In the genomic region with DNA sequence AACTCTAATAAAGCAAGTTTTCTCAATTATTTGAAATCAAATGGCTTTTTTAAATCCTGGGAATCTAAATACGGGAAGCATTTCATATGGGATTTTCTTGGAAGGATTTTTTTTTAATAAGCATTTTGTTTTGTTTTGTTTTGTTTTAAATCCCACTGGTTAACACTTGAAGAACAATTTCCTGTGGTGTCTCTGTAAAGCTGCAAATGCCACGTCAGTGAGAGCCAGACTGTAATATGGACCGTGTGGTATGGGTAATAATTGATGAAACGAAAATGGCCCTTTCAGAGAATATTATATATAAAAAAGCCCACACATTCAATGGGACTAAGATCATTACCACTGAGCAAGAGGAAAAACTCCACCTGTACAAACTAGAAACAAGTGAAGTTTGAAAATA, we compare ENCODE assay signal across 1 cellular context.
TF ChIP-seq lines count a peak whose summit lies in the region.

No MANE protein-coding gene starts in this region.

TF ChIP-seq in H1, 55 proteins besides CTCF, POLR2A, EP300 and RAD21:
- TF ChIP-seq, protein P1, sequence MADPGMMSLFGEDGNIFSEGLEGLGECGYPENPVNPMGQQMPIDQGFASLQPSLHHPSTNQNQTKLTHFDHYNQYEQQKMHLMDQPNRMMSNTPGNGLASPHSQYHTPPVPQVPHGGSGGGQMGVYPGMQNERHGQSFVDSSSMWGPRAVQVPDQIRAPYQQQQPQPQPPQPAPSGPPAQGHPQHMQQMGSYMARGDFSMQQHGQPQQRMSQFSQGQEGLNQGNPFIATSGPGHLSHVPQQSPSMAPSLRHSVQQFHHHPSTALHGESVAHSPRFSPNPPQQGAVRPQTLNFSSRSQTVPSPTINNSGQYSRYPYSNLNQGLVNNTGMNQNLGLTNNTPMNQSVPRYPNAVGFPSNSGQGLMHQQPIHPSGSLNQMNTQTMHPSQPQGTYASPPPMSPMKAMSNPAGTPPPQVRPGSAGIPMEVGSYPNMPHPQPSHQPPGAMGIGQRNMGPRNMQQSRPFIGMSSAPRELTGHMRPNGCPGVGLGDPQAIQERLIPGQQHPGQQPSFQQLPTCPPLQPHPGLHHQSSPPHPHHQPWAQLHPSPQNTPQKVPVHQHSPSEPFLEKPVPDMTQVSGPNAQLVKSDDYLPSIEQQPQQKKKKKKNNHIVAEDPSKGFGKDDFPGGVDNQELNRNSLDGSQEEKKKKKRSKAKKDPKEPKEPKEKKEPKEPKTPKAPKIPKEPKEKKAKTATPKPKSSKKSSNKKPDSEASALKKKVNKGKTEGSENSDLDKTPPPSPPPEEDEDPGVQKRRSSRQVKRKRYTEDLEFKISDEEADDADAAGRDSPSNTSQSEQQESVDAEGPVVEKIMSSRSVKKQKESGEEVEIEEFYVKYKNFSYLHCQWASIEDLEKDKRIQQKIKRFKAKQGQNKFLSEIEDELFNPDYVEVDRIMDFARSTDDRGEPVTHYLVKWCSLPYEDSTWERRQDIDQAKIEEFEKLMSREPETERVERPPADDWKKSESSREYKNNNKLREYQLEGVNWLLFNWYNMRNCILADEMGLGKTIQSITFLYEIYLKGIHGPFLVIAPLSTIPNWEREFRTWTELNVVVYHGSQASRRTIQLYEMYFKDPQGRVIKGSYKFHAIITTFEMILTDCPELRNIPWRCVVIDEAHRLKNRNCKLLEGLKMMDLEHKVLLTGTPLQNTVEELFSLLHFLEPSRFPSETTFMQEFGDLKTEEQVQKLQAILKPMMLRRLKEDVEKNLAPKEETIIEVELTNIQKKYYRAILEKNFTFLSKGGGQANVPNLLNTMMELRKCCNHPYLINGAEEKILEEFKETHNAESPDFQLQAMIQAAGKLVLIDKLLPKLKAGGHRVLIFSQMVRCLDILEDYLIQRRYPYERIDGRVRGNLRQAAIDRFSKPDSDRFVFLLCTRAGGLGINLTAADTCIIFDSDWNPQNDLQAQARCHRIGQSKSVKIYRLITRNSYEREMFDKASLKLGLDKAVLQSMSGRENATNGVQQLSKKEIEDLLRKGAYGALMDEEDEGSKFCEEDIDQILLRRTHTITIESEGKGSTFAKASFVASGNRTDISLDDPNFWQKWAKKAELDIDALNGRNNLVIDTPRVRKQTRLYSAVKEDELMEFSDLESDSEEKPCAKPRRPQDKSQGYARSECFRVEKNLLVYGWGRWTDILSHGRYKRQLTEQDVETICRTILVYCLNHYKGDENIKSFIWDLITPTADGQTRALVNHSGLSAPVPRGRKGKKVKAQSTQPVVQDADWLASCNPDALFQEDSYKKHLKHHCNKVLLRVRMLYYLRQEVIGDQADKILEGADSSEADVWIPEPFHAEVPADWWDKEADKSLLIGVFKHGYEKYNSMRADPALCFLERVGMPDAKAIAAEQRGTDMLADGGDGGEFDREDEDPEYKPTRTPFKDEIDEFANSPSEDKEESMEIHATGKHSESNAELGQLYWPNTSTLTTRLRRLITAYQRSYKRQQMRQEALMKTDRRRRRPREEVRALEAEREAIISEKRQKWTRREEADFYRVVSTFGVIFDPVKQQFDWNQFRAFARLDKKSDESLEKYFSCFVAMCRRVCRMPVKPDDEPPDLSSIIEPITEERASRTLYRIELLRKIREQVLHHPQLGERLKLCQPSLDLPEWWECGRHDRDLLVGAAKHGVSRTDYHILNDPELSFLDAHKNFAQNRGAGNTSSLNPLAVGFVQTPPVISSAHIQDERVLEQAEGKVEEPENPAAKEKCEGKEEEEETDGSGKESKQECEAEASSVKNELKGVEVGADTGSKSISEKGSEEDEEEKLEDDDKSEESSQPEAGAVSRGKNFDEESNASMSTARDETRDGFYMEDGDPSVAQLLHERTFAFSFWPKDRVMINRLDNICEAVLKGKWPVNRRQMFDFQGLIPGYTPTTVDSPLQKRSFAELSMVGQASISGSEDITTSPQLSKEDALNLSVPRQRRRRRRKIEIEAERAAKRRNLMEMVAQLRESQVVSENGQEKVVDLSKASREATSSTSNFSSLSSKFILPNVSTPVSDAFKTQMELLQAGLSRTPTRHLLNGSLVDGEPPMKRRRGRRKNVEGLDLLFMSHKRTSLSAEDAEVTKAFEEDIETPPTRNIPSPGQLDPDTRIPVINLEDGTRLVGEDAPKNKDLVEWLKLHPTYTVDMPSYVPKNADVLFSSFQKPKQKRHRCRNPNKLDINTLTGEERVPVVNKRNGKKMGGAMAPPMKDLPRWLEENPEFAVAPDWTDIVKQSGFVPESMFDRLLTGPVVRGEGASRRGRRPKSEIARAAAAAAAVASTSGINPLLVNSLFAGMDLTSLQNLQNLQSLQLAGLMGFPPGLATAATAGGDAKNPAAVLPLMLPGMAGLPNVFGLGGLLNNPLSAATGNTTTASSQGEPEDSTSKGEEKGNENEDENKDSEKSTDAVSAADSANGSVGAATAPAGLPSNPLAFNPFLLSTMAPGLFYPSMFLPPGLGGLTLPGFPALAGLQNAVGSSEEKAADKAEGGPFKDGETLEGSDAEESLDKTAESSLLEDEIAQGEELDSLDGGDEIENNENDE (IDR thresholded peaks at IDR 0.05; ENCODE audit: insufficient replicate concordance, low read length), result no peak
- no peak for TF ChIP-seq KDM5A (IDR thresholded peaks at IDR 0.05; ENCODE audit: low read length)
- TF ChIP-seq MAFK (IDR thresholded peaks at IDR 0.05; ENCODE audit: low read depth, low read length), result no peak
- TF ChIP-seq BACH1 (IDR thresholded peaks at IDR 0.05; ENCODE audit: low read length), result no peak
- TF ChIP-seq TAF1 (IDR thresholded peaks at IDR 0.05; ENCODE audit: low read depth, low read length), result no peak
- no peak for TF ChIP-seq RBBP5 (IDR thresholded peaks at IDR 0.05; ENCODE audit: borderline replicate concordance, low read depth, low read length)
- TF ChIP-seq, protein P2, sequence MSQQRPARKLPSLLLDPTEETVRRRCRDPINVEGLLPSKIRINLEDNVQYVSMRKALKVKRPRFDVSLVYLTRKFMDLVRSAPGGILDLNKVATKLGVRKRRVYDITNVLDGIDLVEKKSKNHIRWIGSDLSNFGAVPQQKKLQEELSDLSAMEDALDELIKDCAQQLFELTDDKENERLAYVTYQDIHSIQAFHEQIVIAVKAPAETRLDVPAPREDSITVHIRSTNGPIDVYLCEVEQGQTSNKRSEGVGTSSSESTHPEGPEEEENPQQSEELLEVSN (IDR thresholded peaks at IDR 0.05), result no peak
- no peak for TF ChIP-seq SUZ12 (IDR thresholded peaks at IDR 0.05; ENCODE audit: low read length)
- TF ChIP-seq CBX5 (IDR thresholded peaks at IDR 0.05; ENCODE audit: low read depth, low read length), result no peak
- no peak for TF ChIP-seq CEBPB (IDR thresholded peaks at IDR 0.05; ENCODE audit: low read depth, low read length)
- TF ChIP-seq JUN (IDR thresholded peaks at IDR 0.05; ENCODE audit: low read depth, low read length), result no peak
- no peak for TF ChIP-seq TEAD4 (IDR thresholded peaks at IDR 0.05; ENCODE audit: low read depth, low read length)
- TF ChIP-seq YY1 (IDR thresholded peaks at IDR 0.05; ENCODE audit: low read depth, low read length), result no peak
- no peak for TF ChIP-seq GABPA (IDR thresholded peaks at IDR 0.05; ENCODE audit: borderline replicate concordance, insufficient read depth, low read length)
- no peak for TF ChIP-seq BCL11A (IDR thresholded peaks at IDR 0.05; ENCODE audit: low read depth in 2 of 2, low read length in 2 of 2)
